In the genomic region with DNA sequence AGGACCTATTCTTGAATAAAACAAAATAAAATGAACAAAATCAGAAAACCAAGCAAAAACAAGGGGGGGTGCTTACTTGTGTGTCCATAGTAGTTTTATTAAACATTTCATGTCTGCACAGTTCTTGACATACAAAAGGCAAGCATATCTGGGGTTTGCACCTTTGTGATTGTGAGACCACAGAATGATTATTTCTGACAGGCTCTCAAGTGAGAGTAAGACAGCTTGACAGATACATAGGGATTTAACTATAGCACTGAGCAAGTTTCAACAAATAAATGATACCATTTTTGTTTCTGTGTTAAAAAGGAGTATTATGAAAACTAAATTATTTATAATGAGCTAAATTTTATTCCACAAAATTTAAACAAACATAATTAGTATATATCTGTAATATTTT, we compare ENCODE assay signal across 7 cellular contexts.
"Had no signal": no experiment of that assay in that cellular context is flagged by ENCODE, and none has a peak within 500 bp of the region (broad histone marks: within the 10 kb centered on the region; RNA-seq: fewer than 3 reads in every experiment).

No MANE protein-coding gene starts in this region.

- H3K27ac ChIP-seq: HL-60 had no signal

- H3K27me3 Mint-ChIP-seq: IgD-negative memory B cell had no signal

- H3K36me3 Mint-ChIP-seq: IgD-negative memory B cell had no signal

- ATAC-seq: HepG2, K562 had no signal

- H3K27ac Mint-ChIP-seq: IgD-negative memory B cell had no signal

- DNase-seq: IMR-90, KBM-7 had no signal

- FAIRE-seq: HepG2, HTR-8/SVneo, K562 had no signal

- H3K4me3 Mint-ChIP-seq: IgD-negative memory B cell had no signal

- H3K4me1 Mint-ChIP-seq: IgD-negative memory B cell had no signal

- H3K4me3 ChIP-seq: K562 had no signal
